19 cellular contexts compared by ENCODE assay signal in genomic region chr11:8055836-8056526, GRCh38. TPM values are rescaled to one million over a fixed set of nuclear protein-coding genes. Genes with fewer than 3 reads are reported as not detected.
"Had no signal": no experiment of that assay in that cellular context is flagged by ENCODE, and none has a peak within 500 bp of the region (broad histone marks: within the 10 kb centered on the region; RNA-seq: fewer than 3 reads in every experiment).

No MANE protein-coding gene starts in this region.

- H3K27ac ChIP-seq: tibial artery had no signal

- FAIRE-seq: astrocyte, endothelial cell of umbilical vein, urothelium cell line had no signal

- H3K4me1 ChIP-seq: tibial artery had no signal

- H3K27me3 ChIP-seq: adrenal gland, esophagus muscularis mucosa, heart right ventricle had no signal

- H3K36me3 ChIP-seq: adrenal gland, esophagus muscularis mucosa, heart right ventricle, tibial artery had no signal

- H3K9me3 ChIP-seq: adrenal gland, esophagus muscularis mucosa, heart right ventricle, tibial artery had no signal

- DNase-seq: activated B cell treated with CpG ODN at 0.5 μM for 24 hours; activated CD4-positive, alpha-beta memory T cell treated with anti-CD3 and anti-CD28 coated beads for 36 hours; activated CD4-positive, alpha-beta T cell treated with anti-CD3 and anti-CD28 coated beads for 4 hours; activated gamma-delta T cell treated with Interleukin-2 at 50 U/mL for 16 hours; effector CD8-positive, alpha-beta T cell; heart right ventricle; immature natural killer cell; kidney glomerular epithelial cell; natural killer cell; stimulated activated CD4-positive, alpha-beta T cell treated with anti-CD3 and anti-CD28 coated beads, Interleukin-15, amount 100 ng/mL, for 24 hours; stimulated activated CD4-positive, alpha-beta T cell treated with anti-CD3 and anti-CD28 coated beads, Interleukin-4, amount 100 ng/mL, for 1 hour; SW 1271 had no signal

- H3K4me3 ChIP-seq: adrenal gland, esophagus muscularis mucosa, heart right ventricle, skin epidermis, tibial artery had no signal

RNA-seq across cellular contexts. Expression of gene TUB, which starts 25.0 kb away (rescaled TPM):
- total RNA-seq: activated B cell treated with CpG ODN at 0.5 μM for 24 hours, natural killer cell had no signal
- polyA plus RNA-seq: immature natural killer cell had no signal
